Comparison of ENCODE assay signal across 24 cellular contexts in genomic region chr4:49044270-49044669, GRCh38. TPM values are rescaled to one million over a fixed set of nuclear protein-coding genes. Genes with fewer than 3 reads are reported as not detected.
"Had no signal": no experiment of that assay in that cellular context is flagged by ENCODE, and none has a peak within 500 bp of the region (broad histone marks: within the 10 kb centered on the region; RNA-seq: fewer than 3 reads in every experiment).

No MANE protein-coding gene starts in this region.

- H3K27ac ChIP-seq: brain microvascular endothelial cell, epithelial cell of prostate, gastrocnemius medialis, heart right ventricle, ovary, upper lobe of left lung had no signal

- H3K9me3 Mint-ChIP-seq: activated T-helper 1 cell treated with anti-CD3 and anti-CD28 coated beads, Interleukin-12 subunit alpha, Interleukin-12 subunit beta, Interleukin-2, Interleukin-4 antibody, amounts not matched to agents 30 ng/mL and 10 ng/mL and 1 ng/mL, durations not matched to agents 14 hours and 24 hours and 36 hours; stimulated activated naive CD8-positive, alpha-beta T cell treated with anti-CD3 and anti-CD28 coated beads, Interleukin-15, amount 100 ng/mL, for 72 hours had no signal

- H3K36me3 ChIP-seq: brain microvascular endothelial cell, gastrocnemius medialis, heart right ventricle, ovary, upper lobe of left lung had no signal

- H3K27me3 Mint-ChIP-seq: dendritic cell treated with granulocyte-macrophage colony-stimulating factor and Interleukin-4, amounts not matched to agents 40 ng/mL and 50 ng/mL, for 4 days had no signal

- H3K36me3 Mint-ChIP-seq: naive thymus-derived CD4-positive, alpha-beta T cell had no signal

- H3K27me3 ChIP-seq: brain microvascular endothelial cell, gastrocnemius medialis, heart right ventricle, ovary, upper lobe of left lung had no signal

- H3K9me3 ChIP-seq: gastrocnemius medialis, heart right ventricle, mucosa of descending colon, ovary, upper lobe of left lung had no signal

- H3K27ac Mint-ChIP-seq: activated T-helper 1 cell treated with anti-CD3 and anti-CD28 coated beads, Interleukin-12 subunit alpha, Interleukin-12 subunit beta, Interleukin-2, Interleukin-4 antibody, amounts not matched to agents 30 ng/mL and 10 ng/mL and 1 ng/mL, durations not matched to agents 14 hours and 24 hours and 36 hours; dendritic cell treated with granulocyte-macrophage colony-stimulating factor and Interleukin-4, amounts not matched to agents 40 ng/mL and 50 ng/mL, for 4 days; effector memory CD8-positive, alpha-beta T cell; naive thymus-derived CD4-positive, alpha-beta T cell; stimulated activated naive CD8-positive, alpha-beta T cell treated with anti-CD3 and anti-CD28 coated beads, Interleukin-15, amount 100 ng/mL, for 72 hours had no signal

- H3K4me1 ChIP-seq: gastrocnemius medialis, heart right ventricle, upper lobe of left lung had no signal

- H3K4me1 Mint-ChIP-seq: naive thymus-derived CD4-positive, alpha-beta T cell; stimulated activated naive CD8-positive, alpha-beta T cell treated with anti-CD3 and anti-CD28 coated beads, Interleukin-15, amount 100 ng/mL, for 72 hours had no signal

- H3K4me3 Mint-ChIP-seq: activated T-helper 1 cell treated with anti-CD3 and anti-CD28 coated beads, Interleukin-12 subunit alpha, Interleukin-12 subunit beta, Interleukin-2, Interleukin-4 antibody, amounts not matched to agents 30 ng/mL and 10 ng/mL and 1 ng/mL, durations not matched to agents 14 hours and 24 hours and 36 hours; dendritic cell treated with granulocyte-macrophage colony-stimulating factor and Interleukin-4, amounts not matched to agents 40 ng/mL and 50 ng/mL, for 4 days; effector memory CD8-positive, alpha-beta T cell; naive thymus-derived CD4-positive, alpha-beta T cell; stimulated activated naive CD8-positive, alpha-beta T cell treated with anti-CD3 and anti-CD28 coated beads, Interleukin-15, amount 100 ng/mL, for 72 hours had no signal

- H3K4me3 ChIP-seq: gastrocnemius medialis, heart right ventricle, lung, mucosa of descending colon, ovary, upper lobe of left lung had no signal

- ATAC-seq: activated CD4-positive, CD25-positive, alpha-beta regulatory T cell treated with anti-CD3 and anti-CD28 coated beads, Interleukin-2, amount 50 U/mL, for 24 hours; effector memory CD8-positive, alpha-beta T cell; gastrocnemius medialis; heart right ventricle; left colon; mucosa of descending colon; naive thymus-derived CD4-positive, alpha-beta T cell; stimulated activated naive CD8-positive, alpha-beta T cell treated with anti-CD3 and anti-CD28 coated beads, Interleukin-15, amount 100 ng/mL, for 72 hours had no signal

- DNase-seq: activated naive CD4-positive, alpha-beta T cell; anterior cingulate cortex; brain microvascular endothelial cell; cerebellar nuclear complex; effector memory CD8-positive, alpha-beta T cell; gastrocnemius medialis; heart right ventricle; left colon; mucosa of descending colon; naive thymus-derived CD4-positive, alpha-beta T cell; ovary; stimulated activated CD4-positive, alpha-beta T cell treated with anti-CD3 and anti-CD28 coated beads, Interleukin-1b, Interleukin-23, amount 100 ng/mL, for 48 hours; stimulated activated naive CD8-positive, alpha-beta T cell treated with anti-CD3 and anti-CD28 coated beads, Interleukin-15, amount 100 ng/mL, for 72 hours; T-helper 9 cell; upper lobe of left lung had no signal

RNA-seq across cellular contexts. Expression of gene CWH43, which starts 58.2 kb away (rescaled TPM):
- total RNA-seq: activated CD8-positive, alpha-beta memory T cell treated with anti-CD3 and anti-CD28 coated beads for 36 hours; activated T-helper 1 cell treated with anti-CD3 and anti-CD28 coated beads, Interleukin-12 subunit alpha, Interleukin-12 subunit beta, Interleukin-2, Interleukin-4 antibody, amounts not matched to agents 30 ng/mL and 10 ng/mL and 1 ng/mL, durations not matched to agents 14 hours and 24 hours and 36 hours; fibroblast of lung; heart right ventricle; naive thymus-derived CD4-positive, alpha-beta T cell; pulmonary artery endothelial cell; temporal lobe had no signal
- polyA plus RNA-seq: fibroblast of lung; heart right ventricle; naive thymus-derived CD4-positive, alpha-beta T cell; ovary had no signal
